In the genomic region with DNA sequence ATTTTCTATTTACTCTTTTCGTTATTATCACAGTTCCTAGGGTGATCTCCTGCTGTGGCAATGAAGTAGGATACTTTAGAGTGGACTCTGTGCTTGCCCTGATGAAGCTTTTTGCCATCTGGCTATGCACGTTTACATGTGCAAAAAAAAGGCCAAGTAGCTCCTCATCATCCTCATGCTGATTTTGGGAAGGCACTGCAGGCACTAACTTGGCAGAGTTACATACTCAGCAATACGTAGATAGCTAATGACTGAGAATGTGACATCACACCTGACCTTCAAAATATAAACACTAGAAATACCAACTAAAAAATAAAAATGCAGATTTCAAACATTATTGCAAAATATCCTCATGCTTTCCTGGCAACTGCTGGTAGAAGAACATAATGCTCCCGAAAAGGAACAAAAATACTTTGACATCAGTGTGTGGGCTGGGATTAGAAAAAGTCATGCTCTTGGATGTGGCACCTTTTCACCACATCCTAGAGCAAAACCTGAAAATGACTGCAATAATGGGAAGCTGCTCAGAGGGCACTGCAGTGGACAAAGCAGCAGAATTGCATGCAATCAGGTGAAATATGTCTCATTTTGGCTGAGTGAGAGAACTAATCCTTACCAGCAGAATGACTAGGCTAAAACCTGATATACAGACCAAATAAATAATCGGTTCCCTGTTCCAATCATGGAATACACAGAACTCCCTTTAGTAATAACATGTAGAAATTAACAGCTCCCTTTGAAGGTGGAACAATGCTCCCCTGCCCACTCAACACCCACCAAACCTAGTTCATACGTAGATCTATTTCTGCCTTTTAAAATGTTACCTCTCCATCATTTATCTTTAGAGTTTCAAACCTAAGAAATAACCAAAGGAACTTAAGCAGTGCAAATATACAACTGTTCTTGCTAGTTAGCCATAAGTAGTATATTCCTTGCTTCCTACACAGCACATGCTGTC, we compare ENCODE assay signal across 16 cellular contexts.
DNase-seq lines count a peak whose midpoint lies in the region; ATAC-seq and TF ChIP-seq lines count a peak whose summit lies in the region.
"Had no signal": no experiment of that assay in that cellular context is flagged by ENCODE, and none has a peak within 500 bp of the region (broad histone marks: within the 10 kb centered on the region; RNA-seq: fewer than 3 reads in every experiment).

No MANE protein-coding gene starts in this region.

- intact Hi-C loops in Right ventricle myocardium superior (cut with DNase I) (no loop called here), left ventricle myocardium superior (cut with micrococcal nuclease) (no loop called here)

- no peaks in the 10 kb centered on the region for H3K36me3 Mint-ChIP-seq in HFFc6 (ENCODE audit: low read depth)

- H3K27ac ChIP-seq in gastroesophageal sphincter (peak overlapping the region in 1 of 4 donors; percentile 5), thoracic aorta (no peak overlapping the region)

- no peak overlapping the region for H3K27ac Mint-ChIP-seq in HFFc6

- no peak overlapping the region for H3K4me3 ChIP-seq in gastroesophageal sphincter
- H3K4me3 ChIP-seq in thoracic aorta: no peak overlapping the region
- H3K4me3 ChIP-seq: K562 had no signal

- H3K4me1 ChIP-seq in gastroesophageal sphincter (peaks cover 0 to 10% (median 0%) of the 10 kb centered on the region in 3 donors), thoracic aorta (ENCODE audit: control insufficient read depth in 1 of 2, low read depth in 2 of 2) (no peaks in the 10 kb centered on the region)

- 55 to 76% methylated on average over 6 of the region's 6 CpGs for WGBS in gastroesophageal sphincter (ENCODE audit: low coverage in 1 of 2), 2 donors

- DNase-seq in Right ventricle myocardium superior: no peak
- no peak for DNase-seq in left ventricle myocardium superior
- peak; percentile 50 for DNase-seq in cerebellum (ENCODE audit: low spot score)
- no peak for DNase-seq in thoracic aorta (ENCODE audit: low spot score)
- no peak for DNase-seq in HFFc6
- DNase-seq in NCI-H1417 (lab: John Stamatoyannopoulos, UW): no peak
- DNase-seq: DND-41, GF-D8, GOT3, NCI-H1436 treated with DMSO at 0.1 percent for 48 hours, NCI-H2081, NCI-H2227 treated with DMSO at 0.1 percent for 48 hours, NCI-H524 treated with DMSO at 0.1 percent for 48 hours had no signal

- no peak for TF ChIP-seq CTCF in gastroesophageal sphincter (IDR thresholded peaks at IDR 0.05)
- TF ChIP-seq CTCF in thoracic aorta (IDR thresholded peaks at IDR 0.05): no peak
- no peak for TF ChIP-seq CTCF in HFFc6 (IDR thresholded peaks at IDR 0.05)

- H3K4me1 Mint-ChIP-seq in HFFc6 (ENCODE audit: low read depth): no peaks in the 10 kb centered on the region

- TF ChIP-seq EP300 in gastroesophageal sphincter (IDR thresholded peaks at IDR 0.05): no peak

- no peaks in the 10 kb centered on the region for H3K27me3 Mint-ChIP-seq in HFFc6 (ENCODE audit: insufficient read depth)

- ATAC-seq in Right ventricle myocardium superior (ENCODE audit: poor library complexity) (peak; percentile 43), left ventricle myocardium superior (no peak), gastroesophageal sphincter (peak; percentile 84), thoracic aorta (ENCODE audit: insufficient number of reproducible peaks, low FRiP score, low read depth) (peak; percentile 52), HG03354 (IDR thresholded peaks at IDR 0.05; ENCODE audit: poor library complexity, severe bottlenecking, unreplicated experiment) (no peak)
- ATAC-seq: K562 had no signal

- H3K36me3 ChIP-seq in gastroesophageal sphincter: no peaks in the 10 kb centered on the region
- H3K36me3 ChIP-seq in thoracic aorta: no peaks in the 10 kb centered on the region

- no peak overlapping the region for H3K4me3 Mint-ChIP-seq in HFFc6

- H3K9me3 Mint-ChIP-seq in HFFc6: peaks cover 14% of the 10 kb centered on the region

- H3K27me3 ChIP-seq in gastroesophageal sphincter (no peaks in the 10 kb centered on the region), thoracic aorta (replicated peaks; ENCODE audit: insufficient read depth) (no peaks in the 10 kb centered on the region)

- H3K9me3 ChIP-seq in gastroesophageal sphincter: no peaks in the 10 kb centered on the region
- H3K9me3 ChIP-seq in thoracic aorta: no peaks in the 10 kb centered on the region

- no peak for TF ChIP-seq POLR2A in gastroesophageal sphincter (IDR thresholded peaks at IDR 0.05)

Comparison
In these comparisons a context has a peak if more than half of its experiments do, and no peak if none do; other contexts are left out.
1. ATAC-seq: peak in Right ventricle myocardium superior (single experiment), gastroesophageal sphincter (single experiment) and thoracic aorta (single experiment); none in left ventricle myocardium superior (single experiment) and HG03354 (single experiment).